ENCODE assay signal across 9 cellular contexts in the genomic region with DNA sequence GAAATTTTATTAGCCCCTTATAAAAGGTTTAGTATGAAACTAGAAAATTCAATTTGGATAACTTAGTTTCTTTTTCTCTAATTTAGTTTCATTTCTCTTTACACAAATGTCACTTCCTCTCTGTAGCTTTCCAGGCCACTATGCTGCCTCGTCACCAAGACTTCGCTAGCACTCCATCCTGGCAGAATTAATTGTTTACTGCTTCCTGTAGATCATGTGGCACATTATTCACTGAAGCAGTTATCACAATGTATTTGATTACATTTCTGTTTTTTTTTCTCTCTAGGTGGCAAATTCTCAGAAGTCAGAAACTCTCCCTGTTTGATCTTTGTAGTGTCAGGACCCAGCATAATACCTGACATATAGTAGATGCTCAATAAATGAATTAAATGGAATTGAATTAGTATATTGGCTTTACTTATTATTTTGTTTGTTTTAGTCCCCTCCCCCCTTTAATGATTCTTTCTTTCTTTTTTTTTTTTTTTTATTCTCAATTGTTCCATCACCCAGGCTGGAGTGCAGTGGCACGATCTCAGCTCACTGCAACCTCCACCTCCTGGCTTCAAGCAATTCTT. TPM values are rescaled to one million over a fixed set of nuclear protein-coding genes. Genes with fewer than 3 reads are reported as not detected.
A peak's percentile ranks its signal among the peaks of the same experiment; 100 is the strongest.
DNase-seq lines count a peak whose midpoint lies in the region; ATAC-seq, FAIRE-seq and TF ChIP-seq lines count a peak whose summit lies in the region.
"Had no signal": no experiment of that assay in that cellular context is flagged by ENCODE, and none has a peak within 500 bp of the region (broad histone marks: within the 10 kb centered on the region; RNA-seq: fewer than 3 reads in every experiment).

No MANE protein-coding gene starts in this region.

- H3K9me3 ChIP-seq in small intestine (ENCODE audit: control insufficient read depth, low read depth): no peaks in the 10 kb centered on the region

- ATAC-seq in GM21528 (IDR thresholded peaks at IDR 0.05; ENCODE audit: low FRiP score, unreplicated experiment): peak; percentile 76

- WGBS in small intestine, 3 donors: 35 to 37% (median 37%) methylated on average over 3 of the region's 3 CpGs

- DNase-seq in GM12891 (ENCODE audit: insufficient read length, low spot score) (no peak), M059J (ENCODE audit: low read depth) (peak; percentile 79), activated T-helper 1 cell treated with Interleukin-2 at 50 U/mL for 16 hours (ENCODE audit: low read depth) (peak; percentile 14), small intestine (peak; percentile 69), putamen (ENCODE audit: low spot score) (no peak), endothelial cell (ENCODE audit: low spot score) (no peak), SHP77 (lab: John Stamatoyannopoulos, UW) (no peak)

- peak overlapping the region in 1 of 2 donors; percentile 86 for H3K27ac ChIP-seq in small intestine (ENCODE audit: low read depth in 1 of 2, low read length in 1 of 2)

- H3K4me1 ChIP-seq in small intestine (ENCODE audit: control insufficient read depth in 2 of 2, insufficient read depth in 1 of 2, low read depth in 1 of 2, low read length in 1 of 2): no peaks in the 10 kb centered on the region

- no peaks in the 10 kb centered on the region for H3K36me3 ChIP-seq in small intestine (ENCODE audit: control insufficient read depth in 2 of 2, insufficient read depth in 2 of 2, low read length in 2 of 2)

- TF ChIP-seq POLR2A in GM12891 (IDR thresholded peaks at IDR 0.05; ENCODE audit: low read depth, low read length): no peak

- FAIRE-seq in GM12891 (lab: Jason Lieb, UNC) (no peak), small intestine (lab: Jason Lieb, UNC) (no peak)

- no peak for TF ChIP-seq CTCF in endothelial cell (IDR thresholded peaks at IDR 0.05; ENCODE audit: unreplicated experiment)

- H3K27me3 ChIP-seq in small intestine (ENCODE audit: control insufficient read depth in 2 of 2, insufficient read depth in 2 of 2, low read length in 2 of 2): no peaks in the 10 kb centered on the region

- no peaks in the 10 kb centered on the region for H3K36me3 Mint-ChIP-seq in endothelial cell (ENCODE audit: low read depth, unreplicated experiment)
- H3K36me3 Mint-ChIP-seq: brain had no signal

- H3K27me3 Mint-ChIP-seq in endothelial cell (ENCODE audit: unreplicated experiment): no peaks in the 10 kb centered on the region
- H3K27me3 Mint-ChIP-seq: brain had no signal

- H3K9me3 Mint-ChIP-seq in endothelial cell (ENCODE audit: unreplicated experiment): no peaks in the 10 kb centered on the region
- H3K9me3 Mint-ChIP-seq: brain had no signal

- no peak overlapping the region for H3K27ac Mint-ChIP-seq in endothelial cell (ENCODE audit: unreplicated experiment)
- H3K27ac Mint-ChIP-seq: brain had no signal

- no peak overlapping the region for H3K4me3 ChIP-seq in small intestine (ENCODE audit: low read depth in 1 of 2, low read length in 2 of 2)

- no peak overlapping the region for H3K4me3 Mint-ChIP-seq in endothelial cell (ENCODE audit: unreplicated experiment)

- H3K4me1 Mint-ChIP-seq in endothelial cell (ENCODE audit: unreplicated experiment): no peaks in the 10 kb centered on the region
- H3K4me1 Mint-ChIP-seq: brain had no signal

TF ChIP-seq in GM12891, 5 proteins besides CTCF, POLR2A, EP300 and RAD21:
- TF ChIP-seq POU2F2 (IDR thresholded peaks at IDR 0.05; ENCODE audit: low read depth, low read length) (no peak), TAF1 (IDR thresholded peaks at IDR 0.05; ENCODE audit: low read depth, low read length) (no peak), POLR2AphosphoS5 (IDR thresholded peaks at IDR 0.05; ENCODE audit: low read depth, low read length) (no peak), PAX5 (IDR thresholded peaks at IDR 0.05; ENCODE audit: insufficient read depth, low read length, severe bottlenecking) (no peak), SPI1 (IDR thresholded peaks at IDR 0.05; ENCODE audit: low read depth, low read length) (peak; percentile 92)
TF ChIP-seq in GM12891: peak in this region for 1.

RNA-seq across cellular contexts. Expression of gene SAT1, which starts 9.3 kb away (rescaled TPM):
- 156 TPM for polyA plus RNA-seq in GM12891 (2012; ENCODE audit: low read depth, missing spikeins)
- total RNA-seq in M059J (2014; rRNA removed; shearing (Covaris generic)): 168 and 187 TPM in 2 replicates
- 1,000 to 10,000 TPM in 1 of 3 donors, 100 to 1,000 TPM in 2; 412 to 1,273 (median 926) TPM for polyA plus RNA-seq in small intestine
- total RNA-seq in endothelial cell (ENCODE audit: unreplicated experiment): 479 TPM

RNA-seq across cellular contexts. Expression of gene ACOT9, which starts 30.6 kb away (rescaled TPM):
- polyA plus RNA-seq in GM12891 (2012; ENCODE audit: low read depth, missing spikeins): 15.0 TPM
- total RNA-seq in M059J (2014; rRNA removed; shearing (Covaris generic)): 47.9 and 75.6 TPM in 2 replicates
- 10 to 100 TPM; 20.1 to 43.8 (median 41.3) TPM for polyA plus RNA-seq in small intestine
- total RNA-seq in endothelial cell (ENCODE audit: unreplicated experiment): 99.1 TPM

Comparison
In these comparisons a context has a peak if more than half of its experiments do, and no peak if none do; other contexts are left out.
1. DNase-seq: peak in M059J (single experiment), activated T-helper 1 cell treated with Interleukin-2 at 50 U/mL for 16 hours (single experiment) and small intestine (single experiment); none in GM12891 (single experiment), putamen (single experiment), endothelial cell (single experiment) and SHP77 (0 of 2).